In the genomic region with DNA sequence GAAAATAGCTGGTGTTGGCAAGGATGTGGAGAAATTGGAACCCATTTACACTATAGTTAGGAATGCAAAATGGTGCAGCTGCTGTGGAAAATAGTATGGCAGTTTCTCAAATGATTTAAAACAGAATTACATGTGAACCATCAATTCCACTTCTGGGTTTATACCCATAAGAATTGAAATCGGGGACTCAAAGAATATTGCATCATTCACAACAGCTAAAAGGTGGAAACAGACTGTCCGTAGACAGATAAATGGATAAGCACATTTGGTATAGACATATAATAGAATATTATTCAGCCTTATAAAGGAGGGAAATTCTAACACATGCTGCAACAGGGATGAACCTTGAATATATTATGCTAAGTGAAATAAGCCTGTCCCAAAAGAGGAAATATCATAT, we compare ENCODE assay signal across 4 cellular contexts.
"Had no signal": no experiment of that assay in that cellular context is flagged by ENCODE, and none has a peak within 500 bp of the region (broad histone marks: within the 10 kb centered on the region; RNA-seq: fewer than 3 reads in every experiment).

No MANE protein-coding gene starts in this region.

- ATAC-seq: GM23338 had no signal

- H3K4me2 ChIP-seq: GM23338 had no signal

- H3K4me3 ChIP-seq: GM23338 had no signal

- H2AFZ ChIP-seq: GM23338 had no signal

- DNase-seq: H9, HCEC 1CT, KBM-7 had no signal
